9 cellular contexts compared by ENCODE assay signal in the genomic region with DNA sequence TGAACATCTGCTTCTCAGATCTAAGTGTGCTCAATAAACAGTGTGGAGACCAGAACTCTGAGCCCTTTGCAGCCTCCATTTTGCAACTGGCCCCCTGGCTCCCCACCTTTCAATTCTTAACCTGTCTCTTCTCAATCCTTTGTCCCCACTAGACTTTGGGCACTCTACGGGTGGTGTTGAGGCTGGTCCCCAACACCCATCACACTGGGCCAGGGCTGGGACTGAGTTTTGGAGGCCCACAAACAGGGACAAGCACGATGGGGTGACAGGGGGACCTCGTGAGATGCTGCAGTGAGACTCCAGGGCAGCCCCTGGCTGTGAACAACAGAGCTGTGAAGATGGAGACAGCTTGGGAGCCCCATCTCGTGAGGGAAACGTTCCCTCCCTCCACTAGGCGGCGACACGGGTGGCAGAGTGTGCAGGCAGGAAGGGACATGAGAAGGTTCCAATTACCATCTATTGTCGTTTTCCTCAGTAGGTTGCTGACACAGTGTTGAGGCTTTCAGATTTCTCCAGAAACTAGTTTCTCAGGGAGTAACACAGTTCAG. TPM values are rescaled to one million over a fixed set of nuclear protein-coding genes. Genes with fewer than 3 reads are reported as not detected.
DNase-seq lines count a peak whose midpoint lies in the region; ATAC-seq and TF ChIP-seq lines count a peak whose summit lies in the region.
"Had no signal": no experiment of that assay in that cellular context is flagged by ENCODE, and none has a peak within 500 bp of the region (broad histone marks: within the 10 kb centered on the region; RNA-seq: fewer than 3 reads in every experiment).

No MANE protein-coding gene starts in this region.

- peaks cover 48% of the 10 kb centered on the region for H3K36me3 Mint-ChIP-seq in CD4-positive, alpha-beta T cell (ENCODE audit: low read depth)
- peaks cover 4 to 25% (median 7%) of the 10 kb centered on the region in 3 donors for H3K36me3 Mint-ChIP-seq in naive thymus-derived CD8-positive, alpha-beta T cell

- peak; percentile 46 for TF ChIP-seq CTCF in CD4-positive, alpha-beta T cell (IDR thresholded peaks at IDR 0.05)
- TF ChIP-seq CTCF in WERI-Rb-1 (IDR thresholded peaks at IDR 0.05; ENCODE audit: low read depth, low read length) (peak; percentile 76), choroid plexus epithelial cell (conservative IDR thresholded peaks at IDR 0.05; ENCODE audit: low read depth, low read length) (peak; percentile 76)

- no peaks in the 10 kb centered on the region for H3K9me3 Mint-ChIP-seq in CD4-positive, alpha-beta T cell
- H3K9me3 Mint-ChIP-seq in naive thymus-derived CD8-positive, alpha-beta T cell, result no peaks in the 10 kb centered on the region

- H3K27ac Mint-ChIP-seq in CD4-positive, alpha-beta T cell, result peak overlapping the region; percentile 70
- H3K27ac Mint-ChIP-seq in naive thymus-derived CD8-positive, alpha-beta T cell, result peak overlapping the region in 2 of 10 donors; percentile 53 to 62

- POLR2A ChIA-PET in CD4-positive, alpha-beta T cell (lab: Charles Lee), result interaction anchor here (1.7 to 2.8 kb wide), 3 partner anchors 9 to 30 kb away, joined by 6 to 15 read pairs (median 7); a partner anchor contains a TSS
- POLR2A ChIA-PET in naive thymus-derived CD8-positive, alpha-beta T cell (lab: Charles Lee), result interaction anchor here (6.7 to 19.2 kb wide), 2 partner anchors 13 to 28 kb away, joined by 99 to 461 read pairs; a partner anchor contains a TSS

- H3K9me3 ChIP-seq in CD4-positive, alpha-beta T cell (ENCODE audit: control insufficient read depth, low read length), result no peaks in the 10 kb centered on the region
- no peaks in the 10 kb centered on the region for H3K9me3 ChIP-seq in WERI-Rb-1 (ENCODE audit: severe bottlenecking)

- peaks cover 40% of the 10 kb centered on the region for H3K36me3 ChIP-seq in WERI-Rb-1

- no peaks in the 10 kb centered on the region for H3K27me3 Mint-ChIP-seq in CD4-positive, alpha-beta T cell
- H3K27me3 Mint-ChIP-seq in naive thymus-derived CD8-positive, alpha-beta T cell, result no peaks in the 10 kb centered on the region

- peak; percentile 62 to 75 (median 68) for DNase-seq in CD4-positive, alpha-beta T cell
- DNase-seq in HT-29 (ENCODE audit: low spot score) (peak; percentile 53), WERI-Rb-1 (peak; percentile 64), choroid plexus epithelial cell (ENCODE audit: low read depth) (peak; percentile 66), HK-2 (ENCODE audit: unreplicated experiment) (no peak)
- DNase-seq in naive thymus-derived CD8-positive, alpha-beta T cell, result peak in 8 of 10 donors; percentile 37 to 78 (median 51)

- H3K4me3 ChIP-seq in WERI-Rb-1 (ENCODE audit: low read depth, low read length) (no peak overlapping the region), choroid plexus epithelial cell (ENCODE audit: low read depth, low read length) (peak overlapping the region; percentile 65)
- H3K4me3 ChIP-seq: SK-N-MC had no signal

- H3K4me1 Mint-ChIP-seq in CD4-positive, alpha-beta T cell (ENCODE audit: low read depth), result peaks cover 50% of the 10 kb centered on the region
- peaks cover 30 to 61% (median 52%) of the 10 kb centered on the region in 4 donors for H3K4me1 Mint-ChIP-seq in naive thymus-derived CD8-positive, alpha-beta T cell

- H3K27ac ChIP-seq in CD4-positive, alpha-beta T cell (ENCODE audit: low read depth, low read length), result no peak overlapping the region
- H3K27ac ChIP-seq in WERI-Rb-1, result no peak overlapping the region
- H3K27ac ChIP-seq: SK-N-MC had no signal

- CTCF ChIA-PET in CD4-positive, alpha-beta T cell (lab: Charles Lee), result interaction anchor here (0.6 to 2.7 kb wide), 7 partner anchors 11 to 43 kb away, joined by 3 to 24 read pairs (median 5); a partner anchor contains a TSS

- ATAC-seq in CD4-positive, alpha-beta T cell (ENCODE audit: poor library complexity), result no peak
- ATAC-seq in naive thymus-derived CD8-positive, alpha-beta T cell, result no peak
- ATAC-seq in GM18909 (IDR thresholded peaks at IDR 0.05; ENCODE audit: poor library complexity, unreplicated experiment), result no peak
- ATAC-seq in HG02798 (IDR thresholded peaks at IDR 0.05; ENCODE audit: poor library complexity, unreplicated experiment), result no peak

- no peaks in the 10 kb centered on the region for H3K27me3 ChIP-seq in CD4-positive, alpha-beta T cell (ENCODE audit: control insufficient read depth, insufficient read depth, low read length)
- H3K27me3 ChIP-seq in WERI-Rb-1 (ENCODE audit: insufficient read depth, low read depth, severe bottlenecking), result no peaks in the 10 kb centered on the region

- peak overlapping the region; percentile 63 for H3K4me3 Mint-ChIP-seq in CD4-positive, alpha-beta T cell
- H3K4me3 Mint-ChIP-seq in naive thymus-derived CD8-positive, alpha-beta T cell, result peak overlapping the region; percentile 25 to 66 (median 56)

- intact Hi-C loops in CD4-positive, alpha-beta T cell (cut with DNase I, micrococcal nuclease), result loop anchor here in 1 of 2 experiments (5.0 to 10.0 kb wide), 3 partner anchors 44 to 658 kb away; no protein-coding TSS in a partner anchor

RNA-seq across cellular contexts. Expression of a gene that starts 1.2 kb away (rescaled TPM):
- total RNA-seq in CD4-positive, alpha-beta T cell, result 10 to 100 TPM; 25.7 to 26.2 TPM
- total RNA-seq in HT-29 (2014; rRNA removed; shearing (Covaris generic)), result 26.5 and 29.5 TPM in 2 replicates
- 10 to 100 TPM; 69.1 to 69.7 TPM for total RNA-seq in naive thymus-derived CD8-positive, alpha-beta T cell
- 10 to 100 TPM in 2 of 3 donors, 1 to 10 TPM in 1; 9.1 to 16.8 (median 10.3) TPM for polyA plus RNA-seq in naive thymus-derived CD8-positive, alpha-beta T cell

RNA-seq across cellular contexts. Expression of a gene that starts 3.5 kb away (rescaled TPM):
- total RNA-seq in CD4-positive, alpha-beta T cell, result 10 to 100 TPM; 18.3 to 18.9 TPM
- 10.0 and 10.4 TPM in 2 replicates for total RNA-seq in HT-29 (2014; rRNA removed; shearing (Covaris generic))
- 10 to 100 TPM; 23.2 to 24.0 TPM for total RNA-seq in naive thymus-derived CD8-positive, alpha-beta T cell
- 10 to 100 TPM; 18.8 to 23.9 (median 22.9) TPM for polyA plus RNA-seq in naive thymus-derived CD8-positive, alpha-beta T cell

RNA-seq across cellular contexts. Expression of a gene that starts 11.7 kb away (rescaled TPM):
- total RNA-seq in CD4-positive, alpha-beta T cell, result 10 to 100 TPM; 73.0 to 78.8 TPM
- total RNA-seq in HT-29 (2014; rRNA removed; shearing (Covaris generic)), result 57.9 and 74.9 TPM in 2 replicates
- total RNA-seq in naive thymus-derived CD8-positive, alpha-beta T cell, result 100 to 1,000 TPM; 121 to 123 TPM
- 10 to 100 TPM; 17.8 to 67.0 (median 39.8) TPM for polyA plus RNA-seq in naive thymus-derived CD8-positive, alpha-beta T cell

RNA-seq across cellular contexts. Expression of a gene that starts 29.9 kb away (rescaled TPM):
- 10 to 100 TPM; 40.6 to 42.1 TPM for total RNA-seq in CD4-positive, alpha-beta T cell
- 88.3 and 90.2 TPM in 2 replicates for total RNA-seq in HT-29 (2014; rRNA removed; shearing (Covaris generic))
- total RNA-seq in naive thymus-derived CD8-positive, alpha-beta T cell, result 10 to 100 TPM; 91.1 to 93.2 TPM
- 10 to 100 TPM in 1 of 3 donors, 1 to 10 TPM in 2; 6.7 to 21.4 (median 9.8) TPM for polyA plus RNA-seq in naive thymus-derived CD8-positive, alpha-beta T cell
